Comparison of ENCODE assay signal across 8 cellular contexts in genomic region chr7:90178592-90179279, GRCh38. TPM values are rescaled to one million over a fixed set of nuclear protein-coding genes. Genes with fewer than 3 reads are reported as not detected.
DNase-seq lines count a peak whose midpoint lies in the region; ATAC-seq and TF ChIP-seq lines count a peak whose summit lies in the region.

No MANE protein-coding gene starts in this region.

- H3K9ac ChIP-seq in OCI-LY3 (ENCODE audit: low read length) = 0 out of 2 replicates have a peak overlapping the region, but pooled peaks have one; percentile 0

- no peaks in the 10 kb centered on the region for H4K20me1 ChIP-seq in OCI-LY3 (ENCODE audit: insufficient read depth, low read length)

- no peaks in the 10 kb centered on the region for H3K9me3 Mint-ChIP-seq in activated naive CD4-positive, alpha-beta T cell treated with anti-CD3 and anti-CD28 coated beads, Interleukin-2, amount 50 U/mL, for 72 hours
- peaks cover 2% of the 10 kb centered on the region for H3K9me3 Mint-ChIP-seq in glutamatergic neuron (ENCODE audit: unreplicated experiment)

- H3K36me3 ChIP-seq in OCI-LY3 (replicated peaks; ENCODE audit: low read depth, low read length) (peaks cover 12% of the 10 kb centered on the region), esophagus squamous epithelium (no peaks in the 10 kb centered on the region)

- ATAC-seq in activated naive CD4-positive, alpha-beta T cell treated with anti-CD3 and anti-CD28 coated beads, Interleukin-2, amount 50 U/mL, for 72 hours = peak; percentile 97 to 98
- peak; percentile 99 for ATAC-seq in HG02938 (IDR thresholded peaks at IDR 0.05; ENCODE audit: unreplicated experiment)

- TF ChIP-seq CTCF in OCI-LY3 (IDR thresholded peaks at IDR 0.05; ENCODE audit: low read depth, low read length) = no peak
- no peak for TF ChIP-seq CTCF in esophagus squamous epithelium (IDR thresholded peaks at IDR 0.05)
- no peak for TF ChIP-seq CTCF in glutamatergic neuron (IDR thresholded peaks at IDR 0.05; ENCODE audit: partially characterized antibody, unreplicated experiment)

- H3K79me2 ChIP-seq in OCI-LY3 (ENCODE audit: low read length) = no peaks in the 10 kb centered on the region

- H3K4me1 ChIP-seq in OCI-LY3 (ENCODE audit: low read length) = peaks cover 28% of the 10 kb centered on the region
- peaks cover 0 to 43% (median 3%) of the 10 kb centered on the region in 3 donors for H3K4me1 ChIP-seq in esophagus squamous epithelium

- H2AFZ ChIP-seq in OCI-LY3 (ENCODE audit: low read depth, low read length) = no peak overlapping the region

- no peak for TF ChIP-seq POLR2A in esophagus squamous epithelium (IDR thresholded peaks at IDR 0.05)

- peak overlapping the region; percentile 18 for H3K4me2 ChIP-seq in OCI-LY3 (ENCODE audit: low read length)

- H3K9me3 ChIP-seq in OCI-LY3 (ENCODE audit: insufficient read depth, low read length) (peaks cover 20% of the 10 kb centered on the region; the same call in 1 of the 2 replicates), esophagus squamous epithelium (no peaks in the 10 kb centered on the region)

- peaks cover 0 to 11% of the 10 kb centered on the region in 2 donors for H3K36me3 Mint-ChIP-seq in activated naive CD4-positive, alpha-beta T cell treated with anti-CD3 and anti-CD28 coated beads, Interleukin-2, amount 50 U/mL, for 72 hours
- no peaks in the 10 kb centered on the region for H3K36me3 Mint-ChIP-seq in glutamatergic neuron (ENCODE audit: unreplicated experiment)

- H3K27me3 Mint-ChIP-seq in glutamatergic neuron (ENCODE audit: unreplicated experiment) = no peaks in the 10 kb centered on the region

- H3K4me3 ChIP-seq in OCI-LY3 (ENCODE audit: low read length) (no peak overlapping the region), esophagus squamous epithelium (no peak overlapping the region)

- H3K27ac ChIP-seq in OCI-LY3 (ENCODE audit: low read length) = peak overlapping the region; percentile 65
- H3K27ac ChIP-seq in esophagus squamous epithelium = peak overlapping the region; percentile 16 to 80 (median 54)

- H3K27ac Mint-ChIP-seq in activated naive CD4-positive, alpha-beta T cell treated with anti-CD3 and anti-CD28 coated beads, Interleukin-2, amount 50 U/mL, for 72 hours = peak overlapping the region; percentile 50 to 89
- no peak overlapping the region for H3K27ac Mint-ChIP-seq in glutamatergic neuron (ENCODE audit: unreplicated experiment)

- no peak overlapping the region for H3K4me3 Mint-ChIP-seq in glutamatergic neuron (ENCODE audit: unreplicated experiment)

- peak in 1 of 2 donors; percentile 28 for DNase-seq in activated naive CD4-positive, alpha-beta T cell treated with anti-CD3 and anti-CD28 coated beads, Interleukin-2, amount 50 U/mL, for 72 hours (ENCODE audit: low spot score in 2 of 2)
- DNase-seq in activated naive CD4-positive, alpha-beta T cell treated with anti-CD3 and anti-CD28 coated beads, Interleukin-2, amount 50 U/mL, for 16 hours = no peak
- no peak for DNase-seq in esophagus squamous epithelium (lab: John Stamatoyannopoulos, UW)
- no peak for DNase-seq in NCI-H146 treated with DMSO at 0.1 percent for 48 hours (lab: John Stamatoyannopoulos, UW; ENCODE audit: unreplicated experiment)
- DNase-seq in glutamatergic neuron = no peak
- DNase-seq in OCI-M2 (lab: John Stamatoyannopoulos, UW; ENCODE audit: unreplicated experiment) = no peak

- H3K4me1 Mint-ChIP-seq in glutamatergic neuron (ENCODE audit: low read depth, unreplicated experiment) = no peaks in the 10 kb centered on the region

- intact Hi-C loops in esophagus squamous epithelium (cut with DNase I) = no loop called here

- WGBS in esophagus squamous epithelium, 2 donors = 39 to 58% methylated on average over 6 of the region's 6 CpGs

- H3K27me3 ChIP-seq in OCI-LY3 (ENCODE audit: low read depth, low read length) (no peaks in the 10 kb centered on the region), esophagus squamous epithelium (no peaks in the 10 kb centered on the region)

RNA-seq across cellular contexts. Expression of gene STEAP1, which starts 24.5 kb away (rescaled TPM):
- 1 to 10 TPM in 1 of 2 donors, under 1 TPM in 1; 0.30 to 2.6 TPM for total RNA-seq in activated naive CD4-positive, alpha-beta T cell treated with anti-CD3 and anti-CD28 coated beads, Interleukin-2, amount 50 U/mL, for 72 hours
- total RNA-seq in esophagus squamous epithelium = 10 to 100 TPM; 15.6 to 28.1 (median 21.7) TPM
- total RNA-seq in glutamatergic neuron (ENCODE audit: unreplicated experiment) = not detected

RNA-seq across cellular contexts. Expression of gene STEAP2, which starts 32.8 kb away (rescaled TPM):
- not detected for total RNA-seq in activated naive CD4-positive, alpha-beta T cell treated with anti-CD3 and anti-CD28 coated beads, Interleukin-2, amount 50 U/mL, for 72 hours
- total RNA-seq in esophagus squamous epithelium = 10 to 100 TPM in 1 of 4 donors, 1 to 10 TPM in 3; 3.1 to 15.4 (median 7.0) TPM
- 0.59 TPM for total RNA-seq in glutamatergic neuron (ENCODE audit: unreplicated experiment)

Comparison
In these comparisons a context has a peak if more than half of its experiments do, and no peak if none do; other contexts are left out.
1. RNA of gene STEAP1, which starts 24.5 kb away (total RNA-seq): 15.6 to 28.1 TPM in esophagus squamous epithelium; 0.30 to 2.6 TPM in activated naive CD4-positive, alpha-beta T cell treated with anti-CD3 and anti-CD28 coated beads, Interleukin-2, amount 50 U/mL, for 72 hours and not detected in glutamatergic neuron (single experiment); every median in the first group is over 4 times any median in the second.